12 cellular contexts compared by ENCODE assay signal in genomic region chr4:181821039-181822004, GRCh38.
DNase-seq lines count a peak whose midpoint lies in the region; ATAC-seq, FAIRE-seq and TF ChIP-seq lines count a peak whose summit lies in the region.
"Had no signal": no experiment of that assay in that cellular context is flagged by ENCODE, and none has a peak within 500 bp of the region (broad histone marks: within the 10 kb centered on the region; RNA-seq: fewer than 3 reads in every experiment).

No MANE protein-coding gene starts in this region.

- POLR2A ChIA-PET in RWPE1 (lab: Yijun Ruan, JAX; ENCODE audit: low non-redundant PET) = interaction anchor here (0.5 kb wide), 1 partner anchor 1606 kb away, joined by 3 read pairs; no protein-coding TSS in a partner anchor

- H3K27me3 ChIP-seq in keratinocyte (ENCODE audit: control insufficient read depth, extremely low read depth, insufficient read depth, low read length) = no peaks in the 10 kb centered on the region

- dilution Hi-C loops in keratinocyte (cut with MboI; ENCODE audit: extremely low pct_ligation_motif_present, low sequenced_read_pairs) = no loop called here

- ATAC-seq in HG02798 (IDR thresholded peaks at IDR 0.05; ENCODE audit: poor library complexity, unreplicated experiment) (peak; percentile 82), GM19395 (IDR thresholded peaks at IDR 0.05; ENCODE audit: unreplicated experiment) (no peak), GM21619 (IDR thresholded peaks at IDR 0.05; ENCODE audit: unreplicated experiment) (no peak)

- no peaks in the 10 kb centered on the region for H3K27me3 Mint-ChIP-seq in immature natural killer cell (ENCODE audit: low read depth in 3 of 3)
- H3K27me3 Mint-ChIP-seq: activated CD4-positive, alpha-beta memory T cell treated with anti-CD3 and anti-CD28 coated beads for 36 hours; memory B cell had no signal

- peak overlapping the region; percentile 54 for H3K4me2 ChIP-seq in keratinocyte (ENCODE audit: control insufficient read depth, extremely low read depth, insufficient read depth, low read depth, low read length)

- H3K36me3 ChIP-seq in keratinocyte (ENCODE audit: control insufficient read depth in 2 of 2, extremely low read depth in 1 of 2, insufficient read depth in 2 of 2, low read length in 2 of 2) = no peaks in the 10 kb centered on the region

- no peak for TF ChIP-seq POLR2A in erythroblast (IDR thresholded peaks at IDR 0.05; ENCODE audit: low read length)

- H2AFZ ChIP-seq in keratinocyte (ENCODE audit: control insufficient read depth, low read length) = no peak overlapping the region

- TF ChIP-seq CTCF in AG09309 (IDR thresholded peaks at IDR 0.05; ENCODE audit: control insufficient read depth, insufficient read depth, low read depth, low read length, missing control alignments) (no peak), RWPE1 (conservative IDR thresholded peaks at IDR 0.05; ENCODE audit: low read depth) (no peak), keratinocyte (optimal IDR thresholded peaks at IDR 0.05 in 1 of 3, IDR thresholded peaks at IDR 0.05 in 1 of 3, conservative IDR thresholded peaks at IDR 0.05 in 1 of 3; ENCODE audit: extremely low read depth in 1 of 3, insufficient read depth in 2 of 3, low read length in 3 of 3) (no peak)

- H4K20me1 ChIP-seq in keratinocyte (ENCODE audit: control insufficient read depth, extremely low read depth, insufficient read depth, low read length) = no peaks in the 10 kb centered on the region

- FAIRE-seq in keratinocyte (lab: Jason Lieb, UNC) = peak; percentile 46
- FAIRE-seq: GM12891 had no signal

- H3K4me1 Mint-ChIP-seq in immature natural killer cell = no peaks in the 10 kb centered on the region
- H3K4me1 Mint-ChIP-seq: memory B cell had no signal

- peak; percentile 11 for DNase-seq in AG09309 (ENCODE audit: low read depth)
- peak; percentile 22 for DNase-seq in RWPE1 (ENCODE audit: low spot score)
- no peak for DNase-seq in keratinocyte (ENCODE audit: low read depth, low spot score)
- no peak for DNase-seq in immature natural killer cell
- DNase-seq in erythroblast (lab: John Stamatoyannopoulos, UW) = no peak
- DNase-seq: activated CD4-positive, alpha-beta memory T cell treated with anti-CD3 and anti-CD28 coated beads for 36 hours; NCI-H1694 treated with DMSO at 0.1 percent for 48 hours had no signal

- no peaks in the 10 kb centered on the region for H3K9me3 ChIP-seq in keratinocyte (ENCODE audit: control insufficient read depth, low read depth, low read length)

- no peaks in the 10 kb centered on the region for H3K9me1 ChIP-seq in keratinocyte (ENCODE audit: control insufficient read depth, extremely low read depth, insufficient read depth, low read length)

- no peak overlapping the region for H3K4me3 Mint-ChIP-seq in immature natural killer cell
- H3K4me3 Mint-ChIP-seq: activated CD4-positive, alpha-beta memory T cell treated with anti-CD3 and anti-CD28 coated beads for 36 hours; memory B cell had no signal

- H3K27ac ChIP-seq in RWPE1 = no peak overlapping the region
- no peak overlapping the region for H3K27ac ChIP-seq in keratinocyte (ENCODE audit: control insufficient read depth, insufficient read depth, low read length)

- H3K9me3 Mint-ChIP-seq in immature natural killer cell = peaks cover 0 to 15% (median 5%) of the 10 kb centered on the region in 6 donors

- CTCF ChIA-PET in RWPE1 (lab: Yijun Ruan, JAX) = no interaction called here

- no peak overlapping the region for H3K27ac Mint-ChIP-seq in immature natural killer cell
- H3K27ac Mint-ChIP-seq: activated CD4-positive, alpha-beta memory T cell treated with anti-CD3 and anti-CD28 coated beads for 36 hours; memory B cell had no signal

- H3K79me2 ChIP-seq in keratinocyte (ENCODE audit: control insufficient read depth, insufficient read depth, low read length) = no peaks in the 10 kb centered on the region

- peaks cover 3% of the 10 kb centered on the region for H3K4me1 ChIP-seq in keratinocyte (ENCODE audit: control insufficient read depth, extremely low read depth, insufficient read depth, low read length)

- H3K4me3 ChIP-seq in AG09309 (ENCODE audit: control insufficient read depth, low read depth, low read length) (no peak overlapping the region), keratinocyte (ENCODE audit: control insufficient read depth in 2 of 3, extremely low read depth in 1 of 3, insufficient read depth in 2 of 3, low read depth in 1 of 3, low read length in 3 of 3) (peak overlapping the region in 1 of 3 experiments; percentile 25)

- H3K9ac ChIP-seq in keratinocyte (ENCODE audit: control insufficient read depth, extremely low read depth, insufficient read depth, low read length) = no peak overlapping the region

- H3K36me3 Mint-ChIP-seq in immature natural killer cell = no peaks in the 10 kb centered on the region
- H3K36me3 Mint-ChIP-seq: activated CD4-positive, alpha-beta memory T cell treated with anti-CD3 and anti-CD28 coated beads for 36 hours; memory B cell had no signal

Comparison
In these comparisons a context has a peak if more than half of its experiments do, and no peak if none do; other contexts are left out.
1. DNase-seq: peak in AG09309 (single experiment) and RWPE1 (single experiment); none in keratinocyte (single experiment), immature natural killer cell (0 of 3) and erythroblast (0 of 2).